Comparison of ENCODE assay signal across 9 cellular contexts in the genomic region with DNA sequence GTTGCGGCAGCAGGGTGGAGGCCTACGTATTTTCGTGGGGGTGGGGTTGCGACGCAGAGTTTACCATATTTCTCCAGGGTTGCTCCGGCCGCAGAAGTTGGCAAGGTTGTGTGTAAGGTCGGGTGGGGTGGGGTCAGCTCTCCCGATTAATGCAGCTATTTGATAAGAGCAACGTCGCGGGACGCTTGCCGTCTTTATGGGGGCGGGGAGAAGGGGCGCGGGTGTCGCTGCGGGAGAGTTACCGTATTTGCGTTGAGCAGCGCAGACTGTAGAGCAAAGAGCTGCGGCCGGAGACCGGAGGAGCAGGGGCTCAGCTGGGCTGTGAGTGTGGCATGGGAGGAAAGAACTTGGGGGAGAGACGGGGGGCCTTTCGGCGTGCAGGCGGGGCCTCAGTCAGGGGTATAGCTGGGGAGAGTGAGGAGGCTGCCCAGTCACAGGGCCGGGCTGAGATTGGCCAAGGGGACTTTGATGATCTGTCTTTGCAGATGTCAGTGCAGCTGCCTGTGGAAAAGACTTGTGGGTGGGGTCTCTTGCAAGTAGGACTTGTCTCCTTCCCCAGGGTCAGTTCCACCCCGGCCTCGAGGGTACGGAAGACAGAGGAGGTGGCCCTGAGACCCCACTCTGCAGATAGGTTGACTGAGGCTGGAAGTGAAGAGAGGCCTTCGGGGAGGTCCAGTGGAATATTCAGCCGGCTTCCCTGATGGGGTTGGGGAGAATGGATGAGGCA. TPM values are rescaled to one million over a fixed set of nuclear protein-coding genes. Genes with fewer than 3 reads are reported as not detected.
DNase-seq lines count a peak whose midpoint lies in the region; ATAC-seq, FAIRE-seq and TF ChIP-seq lines count a peak whose summit lies in the region.
"Had no signal": no experiment of that assay in that cellular context is flagged by ENCODE, and none has a peak within 500 bp of the region (broad histone marks: within the 10 kb centered on the region; RNA-seq: fewer than 3 reads in every experiment).

No MANE protein-coding gene starts in this region.

- WGBS in thymus = 6% methylated on average over 35 of the region's 35 CpGs

- no peaks in the 10 kb centered on the region for H4K20me1 ChIP-seq in endothelial cell of umbilical vein (replicated peaks; ENCODE audit: control insufficient read depth, extremely low read depth, insufficient read depth, low read length)

- POLR2A ChIA-PET in endothelial cell of umbilical vein (lab: Charles Lee) = interaction anchor here (0.5 to 0.6 kb wide), 2 partner anchors 33 to 39 kb away, joined by 3 read pairs; no protein-coding TSS in a partner anchor

- H3K4me2 ChIP-seq in endothelial cell of umbilical vein (ENCODE audit: insufficient read depth, low read length) = peak overlapping the region; percentile 83

- no peak for FAIRE-seq in endothelial cell of umbilical vein (lab: Jason Lieb, UNC)
- FAIRE-seq: islet of Langerhans had no signal

- no peaks in the 10 kb centered on the region for H3K27me3 ChIP-seq in ACC112 (ENCODE audit: insufficient read depth, low read length)
- H3K27me3 ChIP-seq in endothelial cell of umbilical vein (ENCODE audit: control insufficient read depth in 2 of 2, insufficient read depth in 2 of 2, low read length in 2 of 2) = no peaks in the 10 kb centered on the region
- H3K27me3 ChIP-seq in mucosa of rectum (ENCODE audit: control insufficient read depth in 2 of 2, insufficient read depth in 2 of 2, low read length in 2 of 2) = no peaks in the 10 kb centered on the region
- H3K27me3 ChIP-seq in thymus (ENCODE audit: control insufficient read depth, insufficient read depth) = no peaks in the 10 kb centered on the region

- DNase-seq in GM20000 (ENCODE audit: low spot score) (peak; percentile 71), endothelial cell of umbilical vein (ENCODE audit: low read depth, low spot score) (no peak), NK-92 (lab: John Stamatoyannopoulos, UW; ENCODE audit: unreplicated experiment) (no peak)

- H3K9me3 ChIP-seq in endothelial cell of umbilical vein (replicated peaks; ENCODE audit: control insufficient read depth, insufficient read depth, low read length) (no peaks in the 10 kb centered on the region), mucosa of rectum (ENCODE audit: control insufficient read depth in 2 of 2, low read length in 2 of 2) (no peaks in the 10 kb centered on the region), thymus (ENCODE audit: control insufficient read depth) (no peaks in the 10 kb centered on the region)

- intact Hi-C loops in endothelial cell of umbilical vein (cut with micrococcal nuclease) = loop anchor here (1.0 kb wide), 2 partner anchors 26 to 39 kb away; partner anchors contain the start of gene ZNF775

- CTCF ChIA-PET in endothelial cell of umbilical vein (lab: Charles Lee) = interaction anchor here (0.8 to 2.4 kb wide), 7 partner anchors 9 to 51 kb away, joined by 3 to 11 read pairs (median 4); partner anchors contain the start of gene REPIN1

- H2AFZ ChIP-seq in ACC112 (ENCODE audit: low read length, unreplicated experiment) (peak overlapping the region; percentile 95), endothelial cell of umbilical vein (ENCODE audit: low read depth, low read length) (peak overlapping the region; percentile 96)

- peak; percentile 11 to 15 for ATAC-seq in activated CD4-positive, CD25-positive, alpha-beta regulatory T cell treated with anti-CD3 and anti-CD28 coated beads, Interleukin-2, amount 50 U/mL, for 24 hours
- no peak for ATAC-seq in HG02610 (IDR thresholded peaks at IDR 0.05; ENCODE audit: unreplicated experiment)

- H3K4me1 ChIP-seq in ACC112 (ENCODE audit: control insufficient read depth, insufficient read depth, low read length, unreplicated experiment) (peaks cover 6% of the 10 kb centered on the region), endothelial cell of umbilical vein (ENCODE audit: control insufficient read depth, extremely low read depth, insufficient read depth, low read length) (peaks cover 15% of the 10 kb centered on the region), mucosa of rectum (ENCODE audit: control insufficient read depth in 2 of 2, insufficient read depth in 2 of 2, low read length in 2 of 2) (peaks cover 37 to 42% of the 10 kb centered on the region in 2 donors), thymus (ENCODE audit: control insufficient read depth, insufficient read depth, low read length) (peaks cover 15% of the 10 kb centered on the region)

- H3K9me1 ChIP-seq in endothelial cell of umbilical vein (replicated peaks; ENCODE audit: control insufficient read depth, extremely low read depth, insufficient read depth, low read length) = no peaks in the 10 kb centered on the region

- H3K4me3 ChIP-seq in ACC112 (ENCODE audit: low read depth, low read length) (peak overlapping the region; percentile 77), endothelial cell of umbilical vein (replicated peaks in 1 of 3; ENCODE audit: insufficient read depth in 1 of 3, low read depth in 1 of 3, low read length in 3 of 3) (peak overlapping the region; percentile 68 to 81 (median 79)), mucosa of rectum (ENCODE audit: low read length in 2 of 2) (peak overlapping the region; percentile 70 to 80), thymus (ENCODE audit: low read length) (peak overlapping the region; percentile 70)

- H3K9ac ChIP-seq in endothelial cell of umbilical vein (replicated peaks; ENCODE audit: extremely low read depth, insufficient read depth, low read length) (peak overlapping the region; percentile 81), mucosa of rectum (ENCODE audit: low read depth in 1 of 2, low read length in 2 of 2) (peak overlapping the region; percentile 81 to 88)

- no peaks in the 10 kb centered on the region for H3K79me2 ChIP-seq in ACC112 (ENCODE audit: control insufficient read depth, insufficient read depth, low read length, unreplicated experiment)
- no peaks in the 10 kb centered on the region for H3K79me2 ChIP-seq in endothelial cell of umbilical vein (ENCODE audit: control insufficient read depth, insufficient read depth, low read length)

- BruUV-seq in endothelial cell of umbilical vein (replicated peaks; lab: Mats Ljungman, UMichigan) = no TSS peak

- H3K36me3 ChIP-seq in ACC112 (ENCODE audit: insufficient read depth, low read length) = no peaks in the 10 kb centered on the region
- H3K36me3 ChIP-seq in endothelial cell of umbilical vein (ENCODE audit: control insufficient read depth in 2 of 2, extremely low read depth in 1 of 2, insufficient read depth in 2 of 2, low read length in 2 of 2) = no peaks in the 10 kb centered on the region
- peaks cover 6 to 16% of the 10 kb centered on the region in 2 donors for H3K36me3 ChIP-seq in mucosa of rectum (ENCODE audit: control insufficient read depth in 2 of 2, insufficient read depth in 2 of 2, low read length in 2 of 2)
- peaks cover 27% of the 10 kb centered on the region for H3K36me3 ChIP-seq in thymus (ENCODE audit: control insufficient read depth, insufficient read depth)

- no peak for TF ChIP-seq CTCF in GM20000 (IDR thresholded peaks at IDR 0.05; ENCODE audit: extremely low read depth, missing control alignments)
- TF ChIP-seq CTCF in endothelial cell of umbilical vein (IDR thresholded peaks at IDR 0.05; ENCODE audit: extremely low read depth in 1 of 2, insufficient read depth in 1 of 2, low read depth in 1 of 2, low read length in 2 of 2) = no peak

- no peak overlapping the region for H3K27ac ChIP-seq in ACC112 (ENCODE audit: low read depth, low read length)
- peak overlapping the region; percentile 71 for H3K27ac ChIP-seq in endothelial cell of umbilical vein (ENCODE audit: insufficient read depth, low read depth, low read length)
- H3K27ac ChIP-seq in mucosa of rectum (ENCODE audit: low read depth in 2 of 2, low read length in 2 of 2) = peak overlapping the region; percentile 92 to 93
- H3K27ac ChIP-seq in thymus (ENCODE audit: low read depth) = peak overlapping the region; percentile 94

- no peak for TF ChIP-seq POLR2A in endothelial cell of umbilical vein (IDR thresholded peaks at IDR 0.05; ENCODE audit: low read depth, low read length)

- dilution Hi-C loops in endothelial cell of umbilical vein (cut with MboI; ENCODE audit: extremely low pct_ligation_motif_present, low sequenced_read_pairs) = no loop called here

TF ChIP-seq in endothelial cell of umbilical vein, 7 proteins besides CTCF, POLR2A, EP300 and RAD21 (continues in another document):
- TF ChIP-seq GATA2 (IDR thresholded peaks at IDR 0.05; ENCODE audit: insufficient read depth, insufficient read length, low read depth, low read length) = no peak
- no peak for TF ChIP-seq JUN (IDR thresholded peaks at IDR 0.05; ENCODE audit: borderline replicate concordance, insufficient read depth, insufficient read length, low read depth)

RNA-seq across cellular contexts. Expression of gene ZNF775, which starts 26.6 kb away (rescaled TPM):
- total RNA-seq in endothelial cell of umbilical vein = 8.3 and 9.7 TPM in 2 replicates
- polyA plus RNA-seq in endothelial cell of umbilical vein (5.8 and 7.4 TPM in 2 replicates), thymus (6.6 TPM)
- 2.6 and 4.3 TPM in 2 replicates for polyA plus RNA-seq in endothelial cell of umbilical vein (2011; cell fraction: cytosol; rRNA removed)
- 2.7 and 3.0 TPM in 2 replicates for polyA plus RNA-seq in endothelial cell of umbilical vein (2011; cell fraction: nucleus; rRNA removed)
- 3.6 and 5.0 TPM in 2 replicates for polyA plus RNA-seq in endothelial cell of umbilical vein (2012)
- polyA minus RNA-seq in endothelial cell of umbilical vein = 2.3 and 3.7 TPM in 2 replicates
- 1.0 TPM for polyA minus RNA-seq in endothelial cell of umbilical vein (2011; cell fraction: cytosol; rRNA and poly(A)+ RNA removed)
- 0.58 and 2.4 TPM in 2 replicates for polyA minus RNA-seq in endothelial cell of umbilical vein (2011; cell fraction: nucleus; rRNA and poly(A)+ RNA removed)

RNA-seq across cellular contexts. Expression of gene REPIN1, which starts 37.1 kb away (rescaled TPM):
- 139 and 140 TPM in 2 replicates for total RNA-seq in endothelial cell of umbilical vein
- 108 and 116 TPM in 2 replicates for polyA plus RNA-seq in endothelial cell of umbilical vein
- 75.8 and 97.4 TPM in 2 replicates for polyA plus RNA-seq in endothelial cell of umbilical vein (2011; cell fraction: cytosol; rRNA removed)
- 109 and 118 TPM in 2 replicates for polyA plus RNA-seq in endothelial cell of umbilical vein (2011; cell fraction: nucleus; rRNA removed)
- 79.2 and 83.8 TPM in 2 replicates for polyA plus RNA-seq in endothelial cell of umbilical vein (2012)
- polyA minus RNA-seq in endothelial cell of umbilical vein = 62.8 and 65.7 TPM in 2 replicates
- polyA minus RNA-seq in endothelial cell of umbilical vein (2011; cell fraction: cytosol; rRNA and poly(A)+ RNA removed) = 54.0 TPM
- polyA minus RNA-seq in endothelial cell of umbilical vein (2011; cell fraction: nucleus; rRNA and poly(A)+ RNA removed) = 37.4 and 48.4 TPM in 2 replicates
- polyA plus RNA-seq in thymus = 97.0 TPM

RNA-seq across cellular contexts. Expression of gene GIMAP8, which starts 44.7 kb away (rescaled TPM):
- total RNA-seq in endothelial cell of umbilical vein = 67.5 and 71.8 TPM in 2 replicates
- 25.3 and 32.2 TPM in 2 replicates for polyA plus RNA-seq in endothelial cell of umbilical vein
- 36.2 and 42.4 TPM in 2 replicates for polyA plus RNA-seq in endothelial cell of umbilical vein (2011; cell fraction: cytosol; rRNA removed)
- 51.4 and 53.1 TPM in 2 replicates for polyA plus RNA-seq in endothelial cell of umbilical vein (2011; cell fraction: nucleus; rRNA removed)
- 23.3 and 30.6 TPM in 2 replicates for polyA plus RNA-seq in endothelial cell of umbilical vein (2012)
- polyA minus RNA-seq in endothelial cell of umbilical vein = 61.1 and 65.6 TPM in 2 replicates
- not detected for polyA minus RNA-seq in endothelial cell of umbilical vein (2011; cell fraction: cytosol; rRNA and poly(A)+ RNA removed)
- polyA minus RNA-seq in endothelial cell of umbilical vein (2011; cell fraction: nucleus; rRNA and poly(A)+ RNA removed) = 31.7 and 33.7 TPM in 2 replicates
- 7.9 TPM for polyA plus RNA-seq in thymus
